Comparison of ENCODE assay signal across 24 cellular contexts in genomic region chr21:38081663-38082062, GRCh38.
"Had no signal": no experiment of that assay in that cellular context is flagged by ENCODE, and none has a peak within 500 bp of the region (broad histone marks: within the 10 kb centered on the region; RNA-seq: fewer than 3 reads in every experiment).

No MANE protein-coding gene starts in this region.

- H3K4me1 ChIP-seq: gastroesophageal sphincter, sigmoid colon had no signal

- DNase-seq: activated CD4-positive, alpha-beta memory T cell treated with anti-CD3 and anti-CD28 coated beads for 36 hours; activated CD4-positive, alpha-beta T cell treated with anti-CD3 and anti-CD28 coated beads for 4 hours; activated CD8-positive, alpha-beta memory T cell treated with anti-CD3 and anti-CD28 coated beads, Interleukin-2, amount 50 U/mL, for 48 hours; activated gamma-delta T cell; activated naive CD4-positive, alpha-beta T cell treated with anti-CD3 and anti-CD28 coated beads, Interleukin-2, amount 10 ng/mL, durations not matched to agents 7 days and 5 days; activated naive CD8-positive, alpha-beta T cell treated with anti-CD3 and anti-CD28 coated beads, Interleukin-2, amount 10 ng/mL, durations not matched to agents 7 days and 5 days; activated T-cell treated with anti-CD3 and anti-CD28 coated beads, Interleukin-2, amount 50 U/mL, for 24 hours; cortex of kidney; effector memory CD8-positive, alpha-beta T cell; erythroblast; immature natural killer cell; kidney; sigmoid colon; small intestine; stimulated activated CD4-positive, alpha-beta T cell treated with anti-CD3 and anti-CD28 coated beads, Interleukin-4, amount 100 ng/mL, for 24 hours; T-helper 1 cell; trophoblast cell had no signal

- H3K27ac ChIP-seq: ascending aorta, cardiac muscle cell, gastroesophageal sphincter, sigmoid colon, thoracic aorta, VCaP had no signal

- H3K9me3 ChIP-seq: ascending aorta, gastroesophageal sphincter, sigmoid colon, thoracic aorta had no signal

- ATAC-seq: effector memory CD8-positive, alpha-beta T cell; gastroesophageal sphincter; stimulated activated effector memory CD8-positive, alpha-beta T cell treated with anti-CD3 and anti-CD28 coated beads, Interleukin-12 subunit alpha, Interleukin-12 subunit beta, amount 100 ng/mL, for 72 hours had no signal

- H3K36me3 ChIP-seq: ascending aorta, cardiac muscle cell, gastroesophageal sphincter, sigmoid colon, thoracic aorta had no signal

- H3K27me3 ChIP-seq: ascending aorta, cardiac muscle cell, gastroesophageal sphincter, sigmoid colon had no signal

- H3K4me3 ChIP-seq: ascending aorta, cardiac muscle cell, gastroesophageal sphincter, lung, sigmoid colon, thoracic aorta had no signal
